In genomic region chr11:60515144-60515855, GRCh38 we compare ENCODE assay signal across 1 cellular context.
TF ChIP-seq lines count a peak whose summit lies in the region.

Gene MS4A13 (plus strand): TSS chr11:60515392. CDS start chr11:60518084, 2,692 bp downstream.

TF ChIP-seq in K562, 482 proteins besides CTCF, POLR2A, EP300 and RAD21 (continued from another document):
- no peak for TF ChIP-seq MBD1 (CRISPR knock-in tag; IDR thresholded peaks at IDR 0.05)
